In the genomic region with DNA sequence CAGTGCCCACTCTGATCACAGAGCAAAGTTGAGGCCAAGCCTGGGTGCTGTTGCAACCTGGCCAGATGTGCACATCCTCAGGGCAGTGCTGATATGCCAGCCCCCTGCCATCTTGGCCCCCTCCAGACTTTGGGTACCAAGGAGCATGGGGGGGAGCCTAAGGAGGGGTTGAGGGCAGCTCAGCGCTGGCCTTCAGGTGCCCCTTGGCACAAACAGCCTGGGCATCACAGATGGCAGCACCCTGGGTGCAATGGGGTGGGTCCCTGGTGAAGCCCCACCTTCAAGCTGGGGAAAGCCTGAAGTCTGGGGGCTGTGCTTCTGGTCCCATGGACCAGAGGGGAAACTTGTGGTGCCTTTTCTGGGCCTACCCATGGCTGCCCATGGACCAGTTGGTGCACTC, we compare ENCODE assay signal across 5 cellular contexts.
"Had no signal": no experiment of that assay in that cellular context is flagged by ENCODE, and none has a peak within 500 bp of the region (broad histone marks: within the 10 kb centered on the region; RNA-seq: fewer than 3 reads in every experiment).

No MANE protein-coding gene starts in this region.

- H3K36me3 Mint-ChIP-seq: IgD-negative memory B cell had no signal

- H3K4me3 Mint-ChIP-seq: IgD-negative memory B cell had no signal

- DNase-seq: IMR-90, KBM-7 had no signal

- H3K4me3 ChIP-seq: K562 had no signal

- H3K4me1 Mint-ChIP-seq: IgD-negative memory B cell had no signal

- ATAC-seq: HepG2, K562 had no signal

- H3K27ac Mint-ChIP-seq: IgD-negative memory B cell had no signal

- H3K27me3 Mint-ChIP-seq: IgD-negative memory B cell had no signal
